In the genomic region with DNA sequence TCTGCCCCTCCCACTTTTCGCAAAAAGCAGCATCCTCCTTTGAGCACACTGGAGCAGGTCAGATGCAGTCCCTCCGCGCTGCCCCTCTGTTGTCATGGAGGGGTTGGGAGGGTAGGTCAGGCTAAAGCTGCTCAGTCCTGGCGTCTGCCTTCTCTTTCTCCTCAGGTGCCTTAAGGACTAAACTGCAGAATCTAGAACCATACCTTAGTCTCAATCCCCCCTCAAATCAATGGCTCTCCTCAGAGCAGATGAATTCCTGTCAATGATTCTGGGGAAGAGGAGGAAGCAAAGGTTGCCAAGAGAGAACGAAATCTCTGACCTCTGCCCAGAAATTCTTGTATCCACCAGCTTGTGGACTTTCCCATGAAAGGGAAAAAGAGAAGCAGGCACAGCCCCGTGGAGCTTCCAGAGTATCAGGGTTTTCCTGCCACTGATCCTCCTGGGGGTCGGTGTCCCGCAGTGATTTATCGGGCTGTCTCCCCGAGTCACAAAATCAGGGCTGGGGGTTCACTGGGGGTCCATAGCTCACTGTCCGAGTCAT, we compare ENCODE assay signal across 23 cellular contexts. TPM values are rescaled to one million over a fixed set of nuclear protein-coding genes. Genes with fewer than 3 reads are reported as not detected.
"Had no signal": no experiment of that assay in that cellular context is flagged by ENCODE, and none has a peak within 500 bp of the region (broad histone marks: within the 10 kb centered on the region; RNA-seq: fewer than 3 reads in every experiment).

No MANE protein-coding gene starts in this region.

- H3K9me3 ChIP-seq: esophagus squamous epithelium, gastroesophageal sphincter, left ventricle myocardium inferior, pancreas, tibial artery, upper lobe of left lung, uterus had no signal

- H3K36me3 ChIP-seq: esophagus squamous epithelium, gastroesophageal sphincter, left ventricle myocardium inferior, pancreas, tibial artery, upper lobe of left lung, uterus had no signal

- H3K9me3 Mint-ChIP-seq: neural crest cell; stimulated activated naive CD8-positive, alpha-beta T cell treated with anti-CD3 and anti-CD28 coated beads, Interleukin-15, Interleukin-2, amounts not matched to agents 100 ng/mL and 50 ng/mL, for 24 hours had no signal

- H3K4me1 Mint-ChIP-seq: neural crest cell had no signal

- DNase-seq: effector memory CD4-positive, alpha-beta T cell; esophagus squamous epithelium; foreskin fibroblast; kidney; left cardiac atrium; left ventricle myocardium inferior; mesenchymal stem cell; naive thymus-derived CD4-positive, alpha-beta T cell; nucleus accumbens; right cardiac atrium; small intestine; stimulated activated CD4-positive, alpha-beta T cell treated with anti-CD3 and anti-CD28 coated beads, Interleukin-12 subunit alpha, Interleukin-12 subunit beta, amount 100 ng/mL, for 4 hours; stimulated activated CD4-positive, alpha-beta T cell treated with anti-CD3 and anti-CD28 coated beads, Interleukin-2, amount 100 ng/mL, for 48 hours; tibial artery; uterus had no signal

- H3K27ac ChIP-seq: epithelial cell of prostate, esophagus squamous epithelium, gastroesophageal sphincter, left ventricle myocardium inferior, pancreas, tibial artery, upper lobe of left lung, uterus had no signal

- H3K4me3 Mint-ChIP-seq: neural crest cell; stimulated activated naive CD8-positive, alpha-beta T cell treated with anti-CD3 and anti-CD28 coated beads, Interleukin-15, Interleukin-2, amounts not matched to agents 100 ng/mL and 50 ng/mL, for 24 hours had no signal

- H3K27ac Mint-ChIP-seq: naive thymus-derived CD4-positive, alpha-beta T cell; progenitor cell of endocrine pancreas; stimulated activated naive CD8-positive, alpha-beta T cell treated with anti-CD3 and anti-CD28 coated beads, Interleukin-15, Interleukin-2, amounts not matched to agents 100 ng/mL and 50 ng/mL, for 24 hours had no signal

- H3K4me3 ChIP-seq: esophagus squamous epithelium, gastroesophageal sphincter, lung, pancreas, tibial artery, upper lobe of left lung, uterus had no signal

- ATAC-seq: gastroesophageal sphincter; left cardiac atrium; naive thymus-derived CD4-positive, alpha-beta T cell; right cardiac atrium had no signal

RNA-seq across cellular contexts. Expression of a gene that starts 7.2 kb away (rescaled TPM):
- total RNA-seq: esophagus squamous epithelium; gastroesophageal sphincter; kidney; left cardiac atrium; left ventricle myocardium inferior; lung; naive thymus-derived CD4-positive, alpha-beta T cell; neural crest cell; pancreas; progenitor cell of endocrine pancreas; right cardiac atrium; upper lobe of left lung; uterus had no signal
- polyA plus RNA-seq: naive thymus-derived CD4-positive, alpha-beta T cell; right cardiac atrium had no signal

RNA-seq across cellular contexts. Expression of a gene that starts 26.2 kb away (rescaled TPM):
- total RNA-seq: naive thymus-derived CD4-positive, alpha-beta T cell; neural crest cell; progenitor cell of endocrine pancreas had no signal
- polyA plus RNA-seq: naive thymus-derived CD4-positive, alpha-beta T cell had no signal
